1 cellular context compared by ENCODE assay signal in the genomic region with DNA sequence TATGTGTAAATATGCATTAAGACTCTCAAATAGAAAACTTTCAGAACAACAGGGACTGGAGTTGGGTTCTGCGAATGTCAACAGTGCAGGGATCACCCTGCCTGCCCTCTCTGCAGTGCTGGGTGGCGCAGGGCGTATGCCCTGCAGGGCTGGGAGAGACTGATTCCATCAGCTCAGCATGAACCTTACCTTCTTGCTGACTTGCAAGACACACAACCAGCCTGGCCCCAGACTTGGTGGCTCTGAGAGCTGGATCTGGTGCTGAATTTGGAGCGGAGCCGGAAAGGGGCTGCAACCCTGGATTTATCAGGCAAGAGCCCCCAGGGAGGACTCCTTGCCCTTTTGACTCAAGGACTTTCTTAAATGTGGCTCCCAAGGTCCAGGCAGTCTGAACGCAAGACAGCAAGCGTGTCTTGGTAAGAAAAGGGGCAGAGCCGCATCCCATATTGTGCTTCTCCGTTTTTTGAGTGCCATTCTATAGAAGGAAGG.
TF ChIP-seq lines count a peak whose summit lies in the region.

No MANE protein-coding gene starts in this region.

TF ChIP-seq in H1, 55 proteins besides CTCF, POLR2A, EP300 and RAD21:
- no peak for TF ChIP-seq CREB1 (IDR thresholded peaks at IDR 0.05)
- no peak for TF ChIP-seq TEAD4 (IDR thresholded peaks at IDR 0.05; ENCODE audit: low read depth, low read length)
- no peak for TF ChIP-seq CBX8 (IDR thresholded peaks at IDR 0.05; ENCODE audit: borderline replicate concordance, low read depth, low read length)
- no peak for TF ChIP-seq RBBP5 (IDR thresholded peaks at IDR 0.05; ENCODE audit: borderline replicate concordance, low read depth, low read length)
- TF ChIP-seq ZNF274 (IDR thresholded peaks at IDR 0.05; ENCODE audit: borderline replicate concordance, extremely low read depth, low read length): no peak
- no peak for TF ChIP-seq SIN3A (conservative IDR thresholded peaks at IDR 0.05 in 1 of 2, IDR thresholded peaks at IDR 0.05 in 1 of 2; ENCODE audit: low read depth in 1 of 2, low read length in 2 of 2)
- no peak for TF ChIP-seq KDM5A (IDR thresholded peaks at IDR 0.05; ENCODE audit: low read length)
- TF ChIP-seq CTBP2 (IDR thresholded peaks at IDR 0.05; ENCODE audit: borderline replicate concordance, insufficient read depth, insufficient read length, low read length): no peak
- TF ChIP-seq CEBPB (IDR thresholded peaks at IDR 0.05; ENCODE audit: low read depth, low read length): no peak
